In genomic region chr3:106309798-106310197, GRCh38 we compare ENCODE assay signal across 7 cellular contexts.
A peak's percentile ranks its signal among the peaks of the same experiment; 100 is the strongest.
DNase-seq lines count a peak whose midpoint lies in the region; ATAC-seq, FAIRE-seq and TF ChIP-seq lines count a peak whose summit lies in the region.
"Not testable (repeated sequence)": the region's sequence is repeated elsewhere in the genome, so short reads cannot be mapped to it uniquely, and the experiment has no call there.

No MANE protein-coding gene starts in this region.

- POLR2A ChIA-PET in WTC11 (lab: Charles Lee); H1 (lab: Charles Lee; ENCODE audit: partially characterized antibody): not testable (repeated sequence)

- not testable (repeated sequence) for DNase-seq in GM19239 (ENCODE audit: insufficient read length, low spot score); WTC11 (ENCODE audit: low spot score); activated T-cell treated with anti-CD3 and anti-CD28 coated beads, Interleukin-2, amount 50 U/mL, for 72 hours; H1 (ENCODE audit: low read depth in 1 of 2, low spot score in 2 of 2); stimulated activated naive B cell treated with anti-CD40 and anti-IgM and Interleukin-4, amounts not matched to agents 10 μg/mL and 1 μg/mL and 100 μg/mL, for 72 hours

- peak overlapping the region; percentile 36; the same call in 1 of the 2 replicates for H3K27ac Mint-ChIP-seq in WTC11
- H3K27ac Mint-ChIP-seq in activated T-cell treated with anti-CD3 and anti-CD28 coated beads, Interleukin-2, amount 50 U/mL, for 72 hours, result peak overlapping the region; percentile 22
- H3K27ac Mint-ChIP-seq in stimulated activated naive B cell treated with anti-CD40 and anti-IgM and Interleukin-4, amounts not matched to agents 10 μg/mL and 1 μg/mL and 100 μg/mL, for 72 hours, result peak overlapping the region; percentile 17

- peak overlapping the region; percentile 15 for H4K5ac ChIP-seq in H1 (ENCODE audit: insufficient read length, low read depth, low read length)

- not testable (repeated sequence) for H3K79me2 ChIP-seq in H1 (ENCODE audit: control insufficient read depth in 1 of 2, insufficient read depth in 2 of 2, low read length in 2 of 2)

- 76% methylated on average over 4 of the region's 4 CpGs; no CpG with 5 or more reads in 1 of the 2 experiments for WGBS in H1 (ENCODE audit: extremely low coverage in 1 of 2, insufficient coverage in 1 of 2, insufficient read length in 1 of 2, insufficient replicate concordance in 2 of 2, low coverage in 1 of 2, low lambda C conversion rate in 2 of 2, missing lambda C conversion rate in 1 of 2), 2 experiments

- H4K91ac ChIP-seq in H1 (replicated peaks; ENCODE audit: insufficient read length, low read length), result not testable (repeated sequence)

- not testable (repeated sequence) for H3K4ac ChIP-seq in H1 (replicated peaks; ENCODE audit: insufficient read length, low read depth, low read length)

- H3K4me3 ChIP-seq in HUES48 (ENCODE audit: low read depth, low read length); H1 (ENCODE audit: extremely low read depth in 1 of 4, insufficient read depth in 2 of 4, low read depth in 3 of 4, low read length in 4 of 4); iPS-20b (ENCODE audit: low read length): not testable (repeated sequence)

- H3K9me3 ChIP-seq in HUES48 (ENCODE audit: control insufficient read depth, insufficient read depth, low read length); H1 (ENCODE audit: insufficient read depth in 2 of 2, low read depth in 1 of 2, low read length in 1 of 2); iPS-20b (ENCODE audit: insufficient read depth, low read depth, low read length): not testable (repeated sequence)

- peaks cover 20% of the 10 kb centered on the region for H3K4me1 Mint-ChIP-seq in WTC11
- H3K4me1 Mint-ChIP-seq in activated T-cell treated with anti-CD3 and anti-CD28 coated beads, Interleukin-2, amount 50 U/mL, for 72 hours (ENCODE audit: low read depth), result peaks cover 13% of the 10 kb centered on the region
- H3K4me1 Mint-ChIP-seq in stimulated activated naive B cell treated with anti-CD40 and anti-IgM and Interleukin-4, amounts not matched to agents 10 μg/mL and 1 μg/mL and 100 μg/mL, for 72 hours, result not testable (repeated sequence)

- H3K14ac ChIP-seq in H1 (ENCODE audit: insufficient read length), result not testable (repeated sequence)

- not testable (repeated sequence) for H3K79me1 ChIP-seq in H1 (ENCODE audit: low read depth, low read length)

- TF ChIP-seq RAD21 in H1 (IDR thresholded peaks at IDR 0.05 in 1 of 2, conservative IDR thresholded peaks at IDR 0.05 in 1 of 2; ENCODE audit: low read depth in 2 of 2, low read length in 2 of 2), result not testable (repeated sequence)

- not testable (repeated sequence) for H3K27me3 ChIP-seq in HUES48 (ENCODE audit: control insufficient read depth, insufficient read depth, low read length); H1 (replicated peaks in 1 of 4; ENCODE audit: control insufficient read depth in 3 of 4, extremely low read depth in 1 of 4, insufficient read depth in 3 of 4, low read length in 3 of 4); iPS-20b (ENCODE audit: insufficient read depth, low read length)

- H3K4me1 ChIP-seq in HUES48 (ENCODE audit: control insufficient read depth, insufficient read depth, low read length) (peaks cover 19% of the 10 kb centered on the region), iPS-20b (ENCODE audit: insufficient read depth, low read length) (peaks cover 12% of the 10 kb centered on the region)
- not testable (repeated sequence) for H3K4me1 ChIP-seq in H1 (replicated peaks in 1 of 4; ENCODE audit: control insufficient read depth in 3 of 4, insufficient read depth in 4 of 4, low read length in 3 of 4)

- not testable (repeated sequence) for H3K18ac ChIP-seq in H1 (ENCODE audit: extremely low read depth, low read length)

- H3K27ac ChIP-seq in HUES48 (ENCODE audit: low read depth, low read length), result peak overlapping the region; percentile 51
- H3K27ac ChIP-seq in H1 (ENCODE audit: low read depth, low read length), result not testable (repeated sequence)
- peak overlapping the region; percentile 39 for H3K27ac ChIP-seq in iPS-20b (ENCODE audit: low read length)

- H3K4me3 Mint-ChIP-seq in WTC11; activated T-cell treated with anti-CD3 and anti-CD28 coated beads, Interleukin-2, amount 50 U/mL, for 72 hours; stimulated activated naive B cell treated with anti-CD40 and anti-IgM and Interleukin-4, amounts not matched to agents 10 μg/mL and 1 μg/mL and 100 μg/mL, for 72 hours: not testable (repeated sequence)

- TF ChIP-seq POLR2A in H1 (IDR thresholded peaks at IDR 0.05; ENCODE audit: control extremely low read depth in 1 of 2, low read depth in 2 of 2, low read length in 2 of 2), result not testable (repeated sequence)

- H3K23me2 ChIP-seq in H1 (ENCODE audit: low read depth, low read length), result not testable (repeated sequence)

- H3K4me2 ChIP-seq in H1 (ENCODE audit: insufficient read depth in 1 of 2, low read depth in 2 of 2, low read length in 2 of 2), result not testable (repeated sequence)

- not testable (repeated sequence) for H2BK120ac ChIP-seq in H1 (replicated peaks; ENCODE audit: low read depth, low read length)

- TF ChIP-seq EP300 in H1 (IDR thresholded peaks at IDR 0.05; ENCODE audit: borderline replicate concordance in 1 of 2, low read depth in 2 of 2, low read length in 2 of 2), result not testable (repeated sequence)

- H2BK12ac ChIP-seq in H1 (ENCODE audit: low read depth, low read length), result 0 out of 2 replicates have a peak overlapping the region, but pooled peaks have one; percentile 27

- TF ChIP-seq CTCF in WTC11 (IDR thresholded peaks at IDR 0.05); H1 (IDR thresholded peaks at IDR 0.05; ENCODE audit: control extremely low read depth in 1 of 3, insufficient read depth in 1 of 3, low read depth in 1 of 3, low read length in 3 of 3): not testable (repeated sequence)

- not testable (repeated sequence) for H4K20me1 ChIP-seq in H1 (replicated peaks in 1 of 2; ENCODE audit: control insufficient read depth in 1 of 2, insufficient read depth in 2 of 2, low read length in 2 of 2)

- not testable (repeated sequence) for H3K27me3 Mint-ChIP-seq in WTC11 (ENCODE audit: low read depth); activated T-cell treated with anti-CD3 and anti-CD28 coated beads, Interleukin-2, amount 50 U/mL, for 72 hours (ENCODE audit: low read depth); stimulated activated naive B cell treated with anti-CD40 and anti-IgM and Interleukin-4, amounts not matched to agents 10 μg/mL and 1 μg/mL and 100 μg/mL, for 72 hours

- H3K9me3 Mint-ChIP-seq in WTC11, result peaks cover 17% of the 10 kb centered on the region
- not testable (repeated sequence) for H3K9me3 Mint-ChIP-seq in activated T-cell treated with anti-CD3 and anti-CD28 coated beads, Interleukin-2, amount 50 U/mL, for 72 hours; stimulated activated naive B cell treated with anti-CD40 and anti-IgM and Interleukin-4, amounts not matched to agents 10 μg/mL and 1 μg/mL and 100 μg/mL, for 72 hours

- FAIRE-seq in GM19239 (lab: Jason Lieb, UNC), result peak; percentile 73
- not testable (repeated sequence) for FAIRE-seq in H1 (lab: Jason Lieb, UNC)

- peak; percentile 49; the same call in 1 of the 2 replicates for ATAC-seq in WTC11
- not testable (repeated sequence) for ATAC-seq in activated T-cell treated with anti-CD3 and anti-CD28 coated beads, Interleukin-2, amount 50 U/mL, for 72 hours (replicated peaks in 1 of 2); stimulated activated naive B cell treated with anti-CD40 and anti-IgM and Interleukin-4, amounts not matched to agents 10 μg/mL and 1 μg/mL and 100 μg/mL, for 72 hours (replicated peaks)

- not testable (repeated sequence) for H2BK15ac ChIP-seq in H1 (ENCODE audit: low read length)

- H3K56ac ChIP-seq in H1 (replicated peaks; ENCODE audit: insufficient read length, low read depth, low read length), result not testable (repeated sequence)

- H3K36me3 Mint-ChIP-seq in WTC11, result peaks cover 12% of the 10 kb centered on the region
- H3K36me3 Mint-ChIP-seq in activated T-cell treated with anti-CD3 and anti-CD28 coated beads, Interleukin-2, amount 50 U/mL, for 72 hours (ENCODE audit: insufficient read depth in 2 of 2); stimulated activated naive B cell treated with anti-CD40 and anti-IgM and Interleukin-4, amounts not matched to agents 10 μg/mL and 1 μg/mL and 100 μg/mL, for 72 hours: not testable (repeated sequence)

- CTCF ChIA-PET in WTC11 (lab: Charles Lee), result interaction anchor here (0.8 kb wide), 1 partner anchor 755 kb away, joined by 3 read pairs; no protein-coding TSS in a partner anchor
- CTCF ChIA-PET in H1 (lab: Charles Lee; ENCODE audit: partially characterized antibody), result not testable (repeated sequence)

- H2AFZ ChIP-seq in H1 (ENCODE audit: low read length), result peak overlapping the region; percentile 90

- H3K23ac ChIP-seq in H1 (ENCODE audit: insufficient read length), result not testable (repeated sequence)

- H3K36me3 ChIP-seq in HUES48 (ENCODE audit: control insufficient read depth, insufficient read depth, low read length); H1 (ENCODE audit: control insufficient read depth in 2 of 4, insufficient read depth in 4 of 4, low read length in 3 of 4); iPS-20b (ENCODE audit: insufficient read depth, low read depth, low read length): not testable (repeated sequence)

- not testable (repeated sequence) for H4K8ac ChIP-seq in H1 (ENCODE audit: extremely low read depth, insufficient read depth, low read length)

- not testable (repeated sequence) for H3K9ac ChIP-seq in HUES48 (ENCODE audit: low read depth, low read length); H1 (replicated peaks in 1 of 4; ENCODE audit: extremely low read depth in 1 of 4, low read depth in 3 of 4, low read length in 3 of 4); iPS-20b (ENCODE audit: low read depth, low read length)

- not testable (repeated sequence) for H2AK5ac ChIP-seq in H1 (ENCODE audit: low read depth, low read length)

- peak overlapping the region; percentile 91; the same call in 1 of the 2 replicates for H2BK5ac ChIP-seq in H1 (ENCODE audit: low read depth, low read length)

- 0 out of 2 replicates have a peak overlapping the region, but pooled peaks have one; percentile 21 for H2BK20ac ChIP-seq in H1 (ENCODE audit: low read length)
